Comparison of ENCODE assay signal across 8 cellular contexts in the genomic region with DNA sequence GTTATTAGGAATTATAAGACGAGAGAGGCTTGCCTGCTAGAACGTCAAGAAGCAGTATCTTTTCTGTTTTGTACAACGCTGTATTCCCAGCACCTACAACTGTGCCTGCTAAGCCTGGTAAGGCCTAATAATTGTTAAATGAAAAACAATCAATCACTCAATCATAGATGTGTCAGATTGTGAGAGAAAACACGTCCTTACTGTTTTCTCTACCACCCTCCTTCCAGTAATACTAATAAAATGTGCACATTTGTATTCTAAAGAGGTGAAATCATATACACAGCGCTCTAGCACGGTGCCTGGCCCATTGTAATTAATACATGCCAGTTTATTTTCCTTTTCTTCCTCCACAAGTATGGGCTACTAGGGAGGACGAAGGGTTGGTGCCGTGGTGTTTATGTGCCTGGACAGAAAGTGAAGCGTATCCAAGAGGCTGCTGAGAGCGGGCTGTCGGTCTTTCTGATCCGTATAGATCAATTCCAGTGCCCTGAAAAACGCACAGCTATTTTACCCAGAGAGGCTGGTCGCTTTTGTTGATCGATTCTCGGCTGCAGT. TPM values are rescaled to one million over a fixed set of nuclear protein-coding genes. Genes with fewer than 3 reads are reported as not detected.
DNase-seq lines count a peak whose midpoint lies in the region; ATAC-seq and TF ChIP-seq lines count a peak whose summit lies in the region.

No MANE protein-coding gene starts in this region.

- peak overlapping the region; percentile 98 for H3K4me2 ChIP-seq in DOHH2 (ENCODE audit: low read length)
- H3K4me2 ChIP-seq in MM.1S (ENCODE audit: low read depth, low read length) = no peak overlapping the region; the same call in 1 of the 2 replicates

- H3K4me3 ChIP-seq in DOHH2 (ENCODE audit: low read length) (peak overlapping the region; percentile 89), Panc1 (ENCODE audit: low read depth in 2 of 2, low read length in 2 of 2) (peak overlapping the region; percentile 57 to 63), fibroblast of mammary gland (ENCODE audit: control insufficient read depth, low read depth, low read length) (peak overlapping the region; percentile 59), retinal pigment epithelial cell (ENCODE audit: low read length) (peak overlapping the region; percentile 64), MM.1S (ENCODE audit: low read length) (no peak overlapping the region)

- no peak for DNase-seq in Panc1 (ENCODE audit: low read depth, low spot score)
- no peak for DNase-seq in fibroblast of mammary gland (ENCODE audit: low read depth)
- DNase-seq in retinal pigment epithelial cell (ENCODE audit: low read depth) = no peak
- DNase-seq in AG08396 (ENCODE audit: low spot score) = no peak
- DNase-seq in D341Med (ENCODE audit: low spot score) = no peak
- no peak for DNase-seq in MM.1S

- ATAC-seq in Panc1 (no peak), esophagus mucosa (no peak)

- POLR2A ChIA-PET in Panc1 (lab: Charles Lee) = no interaction called here

- H3K27ac ChIP-seq in DOHH2 (ENCODE audit: low read depth, low read length) = peak overlapping the region; percentile 39; the same call in 1 of the 2 replicates
- no peak overlapping the region for H3K27ac ChIP-seq in Panc1 (ENCODE audit: low read length)
- no peak overlapping the region for H3K27ac ChIP-seq in MM.1S (ENCODE audit: low read length)

- H3F3A ChIP-seq in DOHH2 (ENCODE audit: control insufficient read depth, insufficient read depth) (peaks cover 27% of the 10 kb centered on the region), MM.1S (ENCODE audit: insufficient read depth, low read length) (peaks cover 14% of the 10 kb centered on the region; the same call in 1 of the 2 replicates)

- CTCF ChIA-PET in Panc1 (lab: Charles Lee) = no interaction called here

- H4K20me1 ChIP-seq in DOHH2 (ENCODE audit: control insufficient read depth, insufficient read depth, low read depth, low read length) (peaks cover 17% of the 10 kb centered on the region; the same call in 1 of the 2 replicates), MM.1S (ENCODE audit: insufficient read depth, low read length) (no peaks in the 10 kb centered on the region)

- in situ Hi-C loops in Panc1 (cut with HindIII; ENCODE audit: low pct_unique_long_range_greater_than_20kb, low sequenced_read_pairs) = no loop called here

- H2AFZ ChIP-seq in MM.1S (ENCODE audit: low read length) = no peak overlapping the region

- H3K9me3 ChIP-seq in DOHH2 (ENCODE audit: control insufficient read depth, insufficient read depth, low read length) (no peaks in the 10 kb centered on the region), Panc1 (ENCODE audit: control insufficient read depth, insufficient read depth, low read depth, low read length) (no peaks in the 10 kb centered on the region), MM.1S (replicated peaks; ENCODE audit: insufficient read depth, low read length) (no peaks in the 10 kb centered on the region)

- TF ChIP-seq CTCF in DOHH2 (IDR thresholded peaks at IDR 0.05; ENCODE audit: low read depth, low read length, poor library complexity, severe bottlenecking) (no peak), Panc1 (IDR thresholded peaks at IDR 0.05) (no peak), fibroblast of mammary gland (conservative IDR thresholded peaks at IDR 0.05; ENCODE audit: control insufficient read depth, insufficient read depth, low read depth, low read length) (no peak), retinal pigment epithelial cell (conservative IDR thresholded peaks at IDR 0.05; ENCODE audit: low read depth, low read length) (no peak), MM.1S (IDR thresholded peaks at IDR 0.05; ENCODE audit: low read length) (no peak)

- no TSS peak for BruUV-seq in Panc1 (replicated peaks; lab: Mats Ljungman, UMichigan)

- 0 out of 2 replicates have a peak, but pooled peaks cover 3% of the 10 kb centered on the region for H3K27me3 ChIP-seq in DOHH2 (ENCODE audit: control insufficient read depth, low read length)
- peaks cover 15% of the 10 kb centered on the region for H3K27me3 ChIP-seq in Panc1 (ENCODE audit: control insufficient read depth, insufficient read depth, low read length)
- H3K27me3 ChIP-seq in MM.1S (replicated peaks; ENCODE audit: insufficient read depth, low read length) = no peaks in the 10 kb centered on the region; the same call in 1 of the 2 replicates

- H3K9me2 ChIP-seq in DOHH2 (replicated peaks; ENCODE audit: control insufficient read depth, low read length) (no peaks in the 10 kb centered on the region), MM.1S (replicated peaks; ENCODE audit: insufficient read depth, low read length) (no peaks in the 10 kb centered on the region)

- H3K36me3 ChIP-seq in DOHH2 (ENCODE audit: control insufficient read depth, low read length) = peaks cover 10% of the 10 kb centered on the region; the same call in 1 of the 2 replicates
- H3K36me3 ChIP-seq in Panc1 (ENCODE audit: control insufficient read depth, insufficient read depth, low read length) = no peaks in the 10 kb centered on the region
- H3K36me3 ChIP-seq in MM.1S (replicated peaks; ENCODE audit: insufficient read depth, low read length) = no peaks in the 10 kb centered on the region

- H3K9ac ChIP-seq in MM.1S (ENCODE audit: low read length) = no peak overlapping the region

- H3K79me2 ChIP-seq in DOHH2 (ENCODE audit: control insufficient read depth, low read length) (peaks cover 31% of the 10 kb centered on the region), MM.1S (ENCODE audit: low read length) (no peaks in the 10 kb centered on the region)

- peaks cover 33% of the 10 kb centered on the region for H3K4me1 ChIP-seq in DOHH2 (ENCODE audit: control insufficient read depth, low read length)
- peaks cover 5% of the 10 kb centered on the region; the same call in 1 of the 2 replicates for H3K4me1 ChIP-seq in Panc1 (ENCODE audit: control insufficient read depth, insufficient read depth, low read length)
- no peaks in the 10 kb centered on the region for H3K4me1 ChIP-seq in MM.1S (ENCODE audit: low read length)

- intact Hi-C loops in Panc1 (cut with micrococcal nuclease; ENCODE audit: unreplicated experiment) = no loop called here

RNA-seq across cellular contexts. Expression of gene AUTS2, which starts 1.5 kb away (rescaled TPM):
- total RNA-seq in Panc1 (2021; ENCODE audit: unreplicated experiment) = 2.5 TPM
- polyA plus RNA-seq in Panc1 (2012; ENCODE audit: insufficient read length) = 3.3 TPM
- total RNA-seq in esophagus mucosa = 20.4 TPM
